In genomic region chr3:39882111-39882510, GRCh38 we compare ENCODE assay signal across 9 cellular contexts.
"Had no signal": no experiment of that assay in that cellular context is flagged by ENCODE, and none has a peak within 500 bp of the region (broad histone marks: within the 10 kb centered on the region; RNA-seq: fewer than 3 reads in every experiment).

No MANE protein-coding gene starts in this region.

- ATAC-seq: GM23338, HCT116 had no signal

- DNase-seq: GM23248, GOT3, H7, H9, HCEC 1CT, HFFc6 had no signal

- H2AFZ ChIP-seq: GM23248, GM23338 had no signal

- H3K4me1 ChIP-seq: HAP-1 had no signal

- H3K9me3 ChIP-seq: HAP-1 had no signal

- H3K4me2 ChIP-seq: GM23338 had no signal

- H3K27ac ChIP-seq: GM23248 had no signal

- H3K9ac ChIP-seq: GM23248 had no signal

- H3K36me3 ChIP-seq: HAP-1 had no signal

- H3K4me3 ChIP-seq: GM23248, GM23338, HAP-1 had no signal
